Comparison of ENCODE assay signal across 14 cellular contexts in the genomic region with DNA sequence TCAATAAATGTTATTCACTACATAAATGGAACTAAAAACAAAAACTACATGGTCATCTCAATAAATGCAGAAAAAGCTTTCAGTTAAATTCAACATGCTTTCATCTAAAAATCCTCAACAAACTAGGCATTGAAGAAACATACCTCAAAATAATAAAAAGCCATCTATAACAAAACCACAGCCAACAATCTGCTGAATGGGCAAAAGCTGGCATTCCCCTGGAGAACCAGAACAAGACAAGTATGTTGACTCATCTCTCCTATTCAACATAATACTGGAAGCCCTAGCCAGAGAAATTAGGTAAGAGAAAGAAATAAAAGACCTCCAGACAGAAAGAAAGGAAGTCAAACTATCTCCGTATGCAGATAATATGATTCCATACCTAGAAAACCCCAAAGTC.
"Had no signal": no experiment of that assay in that cellular context is flagged by ENCODE, and none has a peak within 500 bp of the region (broad histone marks: within the 10 kb centered on the region; RNA-seq: fewer than 3 reads in every experiment).

No MANE protein-coding gene starts in this region.

- H3K9me3 ChIP-seq: sigmoid colon, tibial artery, upper lobe of left lung, vagina had no signal

- H3K27ac ChIP-seq: coronary artery, heart left ventricle, sigmoid colon, tibial artery, upper lobe of left lung, vagina had no signal

- H3K4me3 ChIP-seq: coronary artery, heart left ventricle, sigmoid colon, smooth muscle cell, tibial artery, upper lobe of left lung, vagina had no signal

- DNase-seq: effector memory CD8-positive, alpha-beta T cell; heart left ventricle; hypothalamus; kidney glomerular epithelial cell; naive thymus-derived CD8-positive, alpha-beta T cell; posterior cingulate gyrus; sigmoid colon; stimulated activated CD4-positive, alpha-beta T cell treated with anti-CD3 and anti-CD28 coated beads, Interleukin-2, amount 100 ng/mL, for 48 hours; stimulated activated naive CD4-positive, alpha-beta T cell treated with Interleukin-2 at 50 U/mL for 16 hours; tibial artery; upper lobe of left lung had no signal

- H3K4me1 ChIP-seq: heart left ventricle, sigmoid colon, tibial artery, upper lobe of left lung, vagina had no signal

- H3K4me2 ChIP-seq: smooth muscle cell had no signal

- H3K27me3 ChIP-seq: heart left ventricle, sigmoid colon, tibial artery, upper lobe of left lung, vagina had no signal

- ATAC-seq: effector memory CD8-positive, alpha-beta T cell; heart left ventricle; naive thymus-derived CD8-positive, alpha-beta T cell had no signal

- H3K36me3 ChIP-seq: heart left ventricle, sigmoid colon, tibial artery, upper lobe of left lung, vagina had no signal
